In the genomic region with DNA sequence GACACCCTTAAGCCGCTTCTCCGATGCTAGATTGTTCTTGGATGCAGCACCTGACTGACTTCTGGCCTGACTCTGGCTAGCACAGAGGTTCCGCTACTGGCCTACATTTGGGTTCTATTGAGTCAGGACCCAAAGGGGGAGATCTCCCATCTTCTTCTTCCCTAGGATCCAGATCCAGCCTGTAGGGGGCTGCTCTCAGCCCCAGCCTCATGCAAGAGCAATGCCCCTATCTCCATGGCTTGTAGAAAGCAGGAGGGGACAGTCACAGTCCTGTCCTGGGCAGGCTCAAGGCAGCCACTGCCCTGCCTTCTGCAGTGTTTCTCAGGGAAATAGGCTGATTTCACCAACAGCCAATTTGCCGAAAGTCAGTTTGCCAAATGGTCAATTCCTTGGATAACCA, we compare ENCODE assay signal across 19 cellular contexts. TPM values are rescaled to one million over a fixed set of nuclear protein-coding genes. Genes with fewer than 3 reads are reported as not detected.
DNase-seq lines count a peak whose midpoint lies in the region; ATAC-seq, FAIRE-seq and TF ChIP-seq lines count a peak whose summit lies in the region.
"Had no signal": no experiment of that assay in that cellular context is flagged by ENCODE, and none has a peak within 500 bp of the region (broad histone marks: within the 10 kb centered on the region; RNA-seq: fewer than 3 reads in every experiment).

No MANE protein-coding gene starts in this region.

- peaks cover 38% of the 10 kb centered on the region for H4K20me1 ChIP-seq in HepG2 (ENCODE audit: insufficient read depth, low read length)
- H4K20me1 ChIP-seq in OCI-LY3 (ENCODE audit: insufficient read depth, low read length): peaks cover 60% of the 10 kb centered on the region
- peaks cover 28% of the 10 kb centered on the region; the same call in 1 of the 2 replicates for H4K20me1 ChIP-seq in K562 (replicated peaks; ENCODE audit: control insufficient read depth, insufficient read depth, low read length)

- no peak overlapping the region for H4K91ac ChIP-seq in mesenchymal stem cell (ENCODE audit: low read length)

- H3K9me1 ChIP-seq in K562 (ENCODE audit: control insufficient read depth, insufficient read depth, low read length): peaks cover 9% of the 10 kb centered on the region

- H3K18ac ChIP-seq in mesenchymal stem cell (ENCODE audit: low read depth in 1 of 2, low read length in 2 of 2): no peak overlapping the region

- peaks cover 2 to 3% of the 10 kb centered on the region in 2 experiments; a peak in 1 of 5 replicates for H3K36me3 ChIP-seq in HepG2 (replicated peaks in 1 of 2; ENCODE audit: control insufficient read depth in 1 of 2, insufficient read depth in 2 of 2, low read length in 2 of 2)
- H3K36me3 ChIP-seq in right lobe of liver: no peaks in the 10 kb centered on the region
- peaks cover 7% of the 10 kb centered on the region for H3K36me3 ChIP-seq in OCI-LY3 (replicated peaks; ENCODE audit: low read depth, low read length)
- H3K36me3 ChIP-seq in K562 (ENCODE audit: control insufficient read depth, insufficient read depth, low read length): peaks cover 9% of the 10 kb centered on the region; the same call in 2 of the 3 replicates
- H3K36me3 ChIP-seq in mesenchymal stem cell (ENCODE audit: control insufficient read depth in 1 of 2, insufficient read depth in 2 of 2, low read depth in 1 of 2, low read length in 2 of 2): peaks cover 0 to 6% of the 10 kb centered on the region in 2 experiments
- H3K36me3 ChIP-seq: neutrophil, upper lobe of right lung had no signal

- CTCF ChIA-PET in HepG2 (lab: Yijun Ruan, JAX; ENCODE audit: low intra/inter-chr PET ratio, low total read pairs) (no interaction called here), K562 (lab: Yijun Ruan, JAX; ENCODE audit: low intra/inter-chr PET ratio) (no interaction called here)

- no peak overlapping the region for H3K9ac ChIP-seq in HepG2 (ENCODE audit: insufficient read depth, low read depth, low read length)
- no peak overlapping the region for H3K9ac ChIP-seq in OCI-LY3 (ENCODE audit: low read length)
- no peak overlapping the region for H3K9ac ChIP-seq in K562 (ENCODE audit: insufficient read depth in 1 of 2, low read depth in 2 of 2, low read length in 2 of 2)
- no peak overlapping the region for H3K9ac ChIP-seq in mesenchymal stem cell (ENCODE audit: low read length)

- no peak for TF ChIP-seq POLR2A in HepG2 (IDR thresholded peaks at IDR 0.05; ENCODE audit: insufficient read depth in 1 of 2, low read depth in 2 of 2, low read length in 2 of 2)
- no peak for TF ChIP-seq POLR2A in right lobe of liver (IDR thresholded peaks at IDR 0.05)
- TF ChIP-seq POLR2A in K562 (conservative IDR thresholded peaks at IDR 0.05): no peak

- no peak overlapping the region for H4K8ac ChIP-seq in mesenchymal stem cell (ENCODE audit: low read length)

- peak; percentile 9 for DNase-seq in HepG2 (ENCODE audit: low spot score)
- no peak for DNase-seq in right lobe of liver
- peak in 1 of 4 experiments; percentile 15 for DNase-seq in K562 (ENCODE audit: extremely low read depth in 1 of 4, low spot score in 3 of 4)
- no peak for DNase-seq in retinal pigment epithelial cell (ENCODE audit: low read depth)
- DNase-seq in mesenchymal stem cell: no peak
- DNase-seq in DMS53 treated with DMSO at 0.1 percent for 48 hours (lab: John Stamatoyannopoulos, UW; ENCODE audit: unreplicated experiment): no peak
- DNase-seq: DMS79 treated with DMSO at 0.1 percent for 48 hours; glutamatergic neuron; left colon; NCI-H1092 treated with DMSO at 0.1 percent for 48 hours; NCI-H2081 treated with DMSO at 0.1 percent for 48 hours; NCI-H446; stimulated activated CD4-positive, alpha-beta T cell treated with anti-CD3 and anti-CD28 coated beads, Interleukin-4, amount 100 ng/mL, for 1 hour; upper lobe of right lung had no signal

- POLR2A ChIA-PET in HepG2 (lab: Yijun Ruan, JAX) (no interaction called here), K562 (lab: Yijun Ruan, JAX) (interaction anchor here (1.4 kb wide), 1 partner anchor 12 kb away, joined by 6 read pairs; no protein-coding TSS in a partner anchor)

- H2BK120ac ChIP-seq in mesenchymal stem cell (ENCODE audit: low read depth, low read length): no peak overlapping the region

- in situ Hi-C loops in HepG2 (cut with HindIII; ENCODE audit: extremely low pct_ligation_motif_present, low pct_unique_long_range_greater_than_20kb) (no loop called here), K562 (cut with MboI) (no loop called here)

- FAIRE-seq in HepG2 (lab: Jason Lieb, UNC) (no peak), K562 (lab: Jason Lieb, UNC) (no peak)
- FAIRE-seq: H54 had no signal

- H2BK5ac ChIP-seq in mesenchymal stem cell (ENCODE audit: low read depth, low read length, poor library complexity, severe bottlenecking): no peak overlapping the region

- H3K4me2 ChIP-seq in HepG2 (ENCODE audit: low read depth, low read length) (no peak overlapping the region), OCI-LY3 (ENCODE audit: low read length) (no peak overlapping the region), K562 (ENCODE audit: insufficient read depth, low read length) (no peak overlapping the region), mesenchymal stem cell (ENCODE audit: low read length, poor library complexity, severe bottlenecking) (no peak overlapping the region)
- H3K4me2 ChIP-seq: smooth muscle cell had no signal

- peak overlapping the region in 1 of 2 experiments; percentile 19 for H3K14ac ChIP-seq in mesenchymal stem cell (ENCODE audit: low read length in 2 of 2)

- TF ChIP-seq RAD21 in HepG2 (CRISPR knock-in tag; IDR thresholded peaks at IDR 0.05): no peak
- no peak for TF ChIP-seq RAD21 in K562 (CRISPR knock-in tag; conservative IDR thresholded peaks at IDR 0.05 in 1 of 2, IDR thresholded peaks at IDR 0.05 in 1 of 2)

- H2AFZ ChIP-seq in HepG2 (ENCODE audit: low read length) (no peak overlapping the region), OCI-LY3 (ENCODE audit: low read depth, low read length) (no peak overlapping the region), K562 (ENCODE audit: low read depth, low read length) (no peak overlapping the region), mesenchymal stem cell (ENCODE audit: low read depth, low read length) (no peak overlapping the region)

- H3K4me1 ChIP-seq in HepG2 (ENCODE audit: insufficient read depth, low read length) (peaks cover 40% of the 10 kb centered on the region), right lobe of liver (peaks cover 0 to 24% (median 6%) of the 10 kb centered on the region in 4 donors), OCI-LY3 (ENCODE audit: low read length) (peaks cover 10% of the 10 kb centered on the region), K562 (replicated peaks in 1 of 2; ENCODE audit: control insufficient read depth in 2 of 2, insufficient read depth in 2 of 2, low read length in 2 of 2) (peaks cover 8 to 41% of the 10 kb centered on the region in 2 experiments), mesenchymal stem cell (ENCODE audit: control insufficient read depth, insufficient read depth, low read depth, low read length) (peaks cover 8% of the 10 kb centered on the region)

- H3K4me3 ChIP-seq in HepG2 (replicated peaks in 1 of 3; ENCODE audit: insufficient read depth in 1 of 3, low read depth in 2 of 3, low read length in 3 of 3): no peak overlapping the region
- no peak overlapping the region for H3K4me3 ChIP-seq in right lobe of liver
- no peak overlapping the region for H3K4me3 ChIP-seq in OCI-LY3 (ENCODE audit: low read length)
- no peak overlapping the region for H3K4me3 ChIP-seq in K562
- no peak overlapping the region for H3K4me3 ChIP-seq in retinal pigment epithelial cell (ENCODE audit: low read length)
- no peak overlapping the region for H3K4me3 ChIP-seq in mesenchymal stem cell (ENCODE audit: insufficient read depth in 1 of 2, low read depth in 1 of 2, low read length in 2 of 2)
- H3K4me3 ChIP-seq: smooth muscle cell, upper lobe of right lung had no signal

- H2AK5ac ChIP-seq in mesenchymal stem cell (ENCODE audit: low read length, severe bottlenecking): no peak overlapping the region

- H3K27me3 ChIP-seq in HepG2 (ENCODE audit: control insufficient read depth in 1 of 2, insufficient read depth in 2 of 2, low read length in 2 of 2) (no peaks in the 10 kb centered on the region), right lobe of liver (no peaks in the 10 kb centered on the region), OCI-LY3 (ENCODE audit: low read depth, low read length) (no peaks in the 10 kb centered on the region), K562 (ENCODE audit: control insufficient read depth in 2 of 2, insufficient read depth in 2 of 2, low read length in 2 of 2) (no peaks in the 10 kb centered on the region), mesenchymal stem cell (ENCODE audit: control insufficient read depth in 1 of 2, insufficient read depth in 1 of 2, low read length in 2 of 2) (no peaks in the 10 kb centered on the region)
- H3K27me3 ChIP-seq: neutrophil, upper lobe of right lung had no signal

- BruUV-seq in HepG2 (replicated peaks; lab: Mats Ljungman, UMichigan) (no TSS peak), K562 (replicated peaks; lab: Mats Ljungman, UMichigan) (no TSS peak)

- H3K4ac ChIP-seq in mesenchymal stem cell (ENCODE audit: low read depth in 1 of 2, low read length in 2 of 2): no peak overlapping the region

- ATAC-seq in HepG2 (peak; percentile 70), right lobe of liver (no peak), K562 (peak; percentile 27; the same call in 1 of the 3 replicates)
- ATAC-seq: left colon, upper lobe of right lung had no signal

- intact Hi-C loops in HepG2 (cut with micrococcal nuclease; ENCODE audit: unreplicated experiment) (no loop called here), right lobe of liver (cut with DNase I) (no loop called here), K562 (cut with micrococcal nuclease) (no loop called here)

- H3K79me2 ChIP-seq in HepG2 (ENCODE audit: insufficient read depth, low read length) (peaks cover 87% of the 10 kb centered on the region), OCI-LY3 (ENCODE audit: low read length) (peaks cover 97% of the 10 kb centered on the region), K562 (ENCODE audit: control insufficient read depth, insufficient read depth, low read length) (peaks cover 66% of the 10 kb centered on the region)

- 98% methylated on average over 4 of the region's 4 CpGs for WGBS in HepG2 (ENCODE audit: low lambda C conversion rate)
- WGBS in right lobe of liver (ENCODE audit: insufficient coverage, low coverage, low lambda C conversion rate, missing lambda C conversion rate): 100% methylated on average over 1 of the region's 4 CpGs
- whole genome bisulfite sequencing in K562 (ENCODE audit: insufficient coverage, low coverage, missing lambda C conversion rate): 98% methylated on average over 4 of the region's 4 CpGs
- WGBS in mesenchymal stem cell: over 99% methylated on average over 4 of the region's 4 CpGs

- no peak overlapping the region for H3K23ac ChIP-seq in mesenchymal stem cell (ENCODE audit: low read length in 2 of 2)

- H3K9me3 ChIP-seq in HepG2 (ENCODE audit: low read length) (no peaks in the 10 kb centered on the region), right lobe of liver (no peaks in the 10 kb centered on the region), OCI-LY3 (ENCODE audit: insufficient read depth, low read length) (no peaks in the 10 kb centered on the region), K562 (replicated peaks; ENCODE audit: control insufficient read depth, insufficient read depth, low read depth, low read length) (no peaks in the 10 kb centered on the region), mesenchymal stem cell (ENCODE audit: control insufficient read depth, low read length) (no peaks in the 10 kb centered on the region)
- H3K9me3 ChIP-seq: neutrophil, upper lobe of right lung had no signal

- TF ChIP-seq EP300 in HepG2 (IDR thresholded peaks at IDR 0.05; ENCODE audit: low read depth in 2 of 2, low read length in 2 of 2) (no peak), HepG2 (CRISPR knock-in tag; IDR thresholded peaks at IDR 0.05; ENCODE audit: borderline replicate concordance) (no peak), K562 (IDR thresholded peaks at IDR 0.05; ENCODE audit: low read length) (no peak)

- TF ChIP-seq CTCF in HepG2 (CRISPR knock-in tag; IDR thresholded peaks at IDR 0.05): no peak
- no peak for TF ChIP-seq CTCF in right lobe of liver (IDR thresholded peaks at IDR 0.05)
- 0 out of 2 replicates have a peak, but pooled peaks have one; percentile 7 for TF ChIP-seq CTCF in OCI-LY3 (IDR thresholded peaks at IDR 0.05; ENCODE audit: low read depth, low read length)
- TF ChIP-seq CTCF in K562 (IDR thresholded peaks at IDR 0.05 in 2 of 3, conservative IDR thresholded peaks at IDR 0.05 in 1 of 3; ENCODE audit: insufficient read depth in 2 of 3, low read depth in 1 of 3, low read length in 3 of 3): no peak
- TF ChIP-seq CTCF in retinal pigment epithelial cell (conservative IDR thresholded peaks at IDR 0.05; ENCODE audit: low read depth, low read length): peak; percentile 7

- peaks cover 24% of the 10 kb centered on the region for H3K79me1 ChIP-seq in mesenchymal stem cell (replicated peaks; ENCODE audit: low read length, poor library complexity, severe bottlenecking)

- no peak overlapping the region for H2BK12ac ChIP-seq in mesenchymal stem cell (ENCODE audit: low read length in 2 of 2)

- H2BK15ac ChIP-seq in mesenchymal stem cell (ENCODE audit: low read depth, poor library complexity, severe bottlenecking): no peak overlapping the region

- H3K27ac ChIP-seq in HepG2 (ENCODE audit: extremely low read length, insufficient read depth, low read length) (no peak overlapping the region), right lobe of liver (no peak overlapping the region), OCI-LY3 (ENCODE audit: low read length) (no peak overlapping the region), K562 (ENCODE audit: extremely low read depth, low read depth, low read length) (no peak overlapping the region), mesenchymal stem cell (ENCODE audit: low read length, poor library complexity, severe bottlenecking) (no peak overlapping the region)
- H3K27ac ChIP-seq: neutrophil, upper lobe of right lung had no signal

RNA-seq across cellular contexts. Expression of gene ADAR, which starts 6.3 kb away (rescaled TPM):
- 70.8 and 94.6 TPM in 2 replicates for total RNA-seq in HepG2 (2016; rRNA removed; fragmentation: Illumina TruSeq; extraction: Trizol)
- total RNA-seq in HepG2 (2016; cell fraction: cytosol; rRNA removed; fragmentation: Illumina TruSeq; extraction: Trizol; ENCODE audit: low read depth): 9.0 and 11.2 TPM in 2 replicates
- 68.0 and 86.8 TPM in 2 replicates for total RNA-seq in HepG2 (2016; cell fraction: insoluble cytoplasmic fraction; rRNA removed; fragmentation: Illumina TruSeq; extraction: Trizol)
- total RNA-seq in HepG2 (2016; cell fraction: membrane; rRNA removed; fragmentation: Illumina TruSeq; extraction: Trizol): 39.0 and 39.7 TPM in 2 replicates
- total RNA-seq in HepG2 (2016; cell fraction: nucleus; rRNA removed; fragmentation: Illumina TruSeq; extraction: Trizol): 58.4 and 70.1 TPM in 2 replicates
- polyA plus RNA-seq in HepG2 (2011; rRNA removed): 78.6 and 86.2 TPM in 2 replicates
- polyA plus RNA-seq in HepG2 (2011; cell fraction: cytosol; rRNA removed): 50.2 and 58.9 TPM in 2 replicates
- 99.9 and 117 TPM in 2 replicates for polyA plus RNA-seq in HepG2 (2011; cell fraction: nucleus; rRNA removed)
- 46.2 and 48.4 TPM in 2 replicates for polyA plus RNA-seq in HepG2 (2012)
- 2.9 and 3.4 TPM in 2 replicates for polyA plus RNA-seq in HepG2 (2016; cell fraction: cytosol; fragmentation: Illumina TruSeq; extraction: Trizol; ENCODE audit: low read depth)
- polyA plus RNA-seq in HepG2 (2016; cell fraction: insoluble cytoplasmic fraction; fragmentation: Illumina TruSeq; extraction: Trizol; ENCODE audit: low read depth): 65.0 and 73.2 TPM in 2 replicates
- polyA plus RNA-seq in HepG2 (2016; cell fraction: membrane; fragmentation: Illumina TruSeq; extraction: Trizol; ENCODE audit: low read depth): 14.8 and 16.7 TPM in 2 replicates
- 73.4 and 80.3 TPM in 2 replicates for polyA plus RNA-seq in HepG2 (2016; cell fraction: nucleus; fragmentation: Illumina TruSeq; extraction: Trizol; ENCODE audit: insufficient read depth, low read depth)
- 183 and 405 TPM in 2 replicates for polyA minus RNA-seq in HepG2 (2011; rRNA and poly(A)+ RNA removed; ENCODE audit: low replicate concordance)
- 60.8 and 69.1 TPM in 2 replicates for polyA minus RNA-seq in HepG2 (2011; cell fraction: cytosol; rRNA and poly(A)+ RNA removed)
- 94.0 and 140 TPM in 2 replicates for polyA minus RNA-seq in HepG2 (2011; cell fraction: nucleus; rRNA and poly(A)+ RNA removed)
- total RNA-seq in right lobe of liver: 100 to 1,000 TPM in 1 of 6 experiments, 10 to 100 TPM in 5; 69.9 to 105 (median 78.7) TPM
- total RNA-seq in K562 (2011; cell fraction: chromatin; rRNA removed; ENCODE audit: low replicate concordance): 167 and 223 TPM in 2 replicates
- total RNA-seq in K562 (2011; cell fraction: nucleolus; rRNA removed): 128 and 132 TPM in 2 replicates
- 127 and 128 TPM in 2 replicates for total RNA-seq in K562 (2011; cell fraction: nucleoplasm; rRNA removed)
- 48.0 and 53.6 TPM in 2 replicates for total RNA-seq in K562 (2014; rRNA removed)
- total RNA-seq in K562 (2014; rRNA removed; fragmentation: Illumina TruSeq; extraction: Trizol): 60.2 and 63.6 TPM in 2 replicates
- 66.2 and 68.0 TPM in 2 replicates for total RNA-seq in K562 (2015; rRNA removed; fragmentation: Illumina TruSeq; extraction: Trizol)
- total RNA-seq in K562 (2021): 94.2 and 96.9 TPM in 2 replicates
- 117 and 123 TPM in 2 replicates for polyA plus RNA-seq in K562 (2011; rRNA removed)
- polyA plus RNA-seq in K562 (2011; cell fraction: cytosol; rRNA removed): 62.0 and 83.9 TPM in 2 replicates
- 176 and 229 TPM in 2 replicates for polyA plus RNA-seq in K562 (2011; cell fraction: nucleus; rRNA removed)
- polyA plus RNA-seq in K562 (2012): 45.6 and 52.9 TPM in 2 replicates
- 67.0 and 75.9 TPM in 2 replicates for polyA plus RNA-seq in K562 (2014; fragmentation: Illumina TruSeq; extraction: Trizol)
- polyA plus RNA-seq in K562 (2014; fragmentation: Nextera tagmentation; extraction: Ambion mirVana): 10 to 100 TPM; 30.1 to 41.2 TPM
- polyA plus RNA-seq in K562 (2014; rRNA removed): 46.3 and 51.3 TPM in 2 replicates
- polyA minus RNA-seq in K562 (2011; rRNA and poly(A)+ RNA removed): 157 and 202 TPM in 2 replicates
- polyA minus RNA-seq in K562 (2011; cell fraction: cytosol; rRNA and poly(A)+ RNA removed): 61.0 and 68.0 TPM in 2 replicates
- 58.7 and 108 TPM in 2 replicates for polyA minus RNA-seq in K562 (2011; cell fraction: nucleus; rRNA and poly(A)+ RNA removed)
- 93.5 TPM for polyA plus RNA-seq in mesenchymal stem cell (2013, experiment 1 of 2)
- 91.9 TPM for polyA plus RNA-seq in mesenchymal stem cell (2013, experiment 2 of 2)

RNA-seq across cellular contexts. Expression of gene CHRNB2, which starts 46.7 kb away (rescaled TPM):
- total RNA-seq in HepG2 (2016; rRNA removed; fragmentation: Illumina TruSeq; extraction: Trizol) (0.07 TPM in 1 of 2 replicates, not detected in the other), right lobe of liver (under 1 TPM in 1 of 6 experiments, not detected in 5; 0.07 TPM), K562 (2014; rRNA removed) (not detected in 2 replicates), K562 (2014; rRNA removed; fragmentation: Illumina TruSeq; extraction: Trizol) (not detected in 2 replicates), K562 (2015; rRNA removed; fragmentation: Illumina TruSeq; extraction: Trizol) (not detected in 2 replicates), K562 (2021) (not detected in 2 replicates)
- total RNA-seq in HepG2 (2016; cell fraction: cytosol; rRNA removed; fragmentation: Illumina TruSeq; extraction: Trizol; ENCODE audit: low read depth): not detected in 2 replicates
- total RNA-seq in HepG2 (2016; cell fraction: insoluble cytoplasmic fraction; rRNA removed; fragmentation: Illumina TruSeq; extraction: Trizol): 0.06 TPM in 1 of 2 replicates, not detected in the other
- not detected in 2 replicates for total RNA-seq in HepG2 (2016; cell fraction: membrane; rRNA removed; fragmentation: Illumina TruSeq; extraction: Trizol)
- 0.19 TPM in 1 of 2 replicates, not detected in the other for total RNA-seq in HepG2 (2016; cell fraction: nucleus; rRNA removed; fragmentation: Illumina TruSeq; extraction: Trizol)
- polyA plus RNA-seq in HepG2 (2011; rRNA removed) (0.03 and 0.07 TPM in 2 replicates), K562 (2011; rRNA removed) (not detected in 2 replicates), K562 (2014; fragmentation: Illumina TruSeq; extraction: Trizol) (not detected in 2 replicates), K562 (2014; fragmentation: Nextera tagmentation; extraction: Ambion mirVana) (under 1 TPM in 1 of 2 experiments, not detected in 1; 0.01 TPM), K562 (2014; rRNA removed) (not detected in 2 replicates)
- 0.01 TPM in 1 of 2 replicates, not detected in the other for polyA plus RNA-seq in HepG2 (2011; cell fraction: cytosol; rRNA removed)
- 0.07 and 0.18 TPM in 2 replicates for polyA plus RNA-seq in HepG2 (2011; cell fraction: nucleus; rRNA removed)
- 0.04 and 0.07 TPM in 2 replicates for polyA plus RNA-seq in HepG2 (2012)
- polyA plus RNA-seq in HepG2 (2016; cell fraction: cytosol; fragmentation: Illumina TruSeq; extraction: Trizol; ENCODE audit: low read depth): not detected in 2 replicates
- not detected in 2 replicates for polyA plus RNA-seq in HepG2 (2016; cell fraction: insoluble cytoplasmic fraction; fragmentation: Illumina TruSeq; extraction: Trizol; ENCODE audit: low read depth)
- polyA plus RNA-seq in HepG2 (2016; cell fraction: membrane; fragmentation: Illumina TruSeq; extraction: Trizol; ENCODE audit: low read depth): not detected in 2 replicates
- 0.26 TPM in 1 of 2 replicates, not detected in the other for polyA plus RNA-seq in HepG2 (2016; cell fraction: nucleus; fragmentation: Illumina TruSeq; extraction: Trizol; ENCODE audit: insufficient read depth, low read depth)
- polyA minus RNA-seq in HepG2 (2011; rRNA and poly(A)+ RNA removed; ENCODE audit: low replicate concordance): 0.21 and 0.24 TPM in 2 replicates
- not detected in 2 replicates for polyA minus RNA-seq in HepG2 (2011; cell fraction: cytosol; rRNA and poly(A)+ RNA removed)
- polyA minus RNA-seq in HepG2 (2011; cell fraction: nucleus; rRNA and poly(A)+ RNA removed): 0.12 and 0.13 TPM in 2 replicates
- total RNA-seq in K562 (2011; cell fraction: chromatin; rRNA removed; ENCODE audit: low replicate concordance): not detected in 2 replicates
- not detected in 2 replicates for total RNA-seq in K562 (2011; cell fraction: nucleolus; rRNA removed)
- not detected in 2 replicates for total RNA-seq in K562 (2011; cell fraction: nucleoplasm; rRNA removed)
- polyA plus RNA-seq in K562 (2011; cell fraction: cytosol; rRNA removed): not detected in 2 replicates
- polyA plus RNA-seq in K562 (2011; cell fraction: nucleus; rRNA removed): not detected in 2 replicates
- 0.03 and 0.07 TPM in 2 replicates for polyA plus RNA-seq in K562 (2012)
- polyA minus RNA-seq in K562 (2011; rRNA and poly(A)+ RNA removed): not detected in 2 replicates
- polyA minus RNA-seq in K562 (2011; cell fraction: cytosol; rRNA and poly(A)+ RNA removed): not detected in 2 replicates
- 0.11 TPM in 1 of 2 replicates, not detected in the other for polyA minus RNA-seq in K562 (2011; cell fraction: nucleus; rRNA and poly(A)+ RNA removed)
- polyA plus RNA-seq in mesenchymal stem cell (2013, experiment 1 of 2): not detected
- polyA plus RNA-seq in mesenchymal stem cell (2013, experiment 2 of 2): 0.01 TPM
- total RNA-seq: smooth muscle cell; T-helper 2 cell treated with Interferon-gamma antibody and Interleukin-4, amounts not matched to agents 100 ng/mL and 5 ng/mL, for 36 hours; upper lobe of right lung had no signal
- polyA plus RNA-seq: smooth muscle cell had no signal

RNA-seq across cellular contexts. Expression of gene UBE2Q1, which starts 55.8 kb away (rescaled TPM):
- total RNA-seq in HepG2 (2016; rRNA removed; fragmentation: Illumina TruSeq; extraction: Trizol) (37.9 and 41.7 TPM in 2 replicates), right lobe of liver (10 to 100 TPM; 23.6 to 48.6 (median 33.1) TPM), K562 (2014; rRNA removed) (21.6 and 25.2 TPM in 2 replicates), K562 (2014; rRNA removed; fragmentation: Illumina TruSeq; extraction: Trizol) (28.5 and 32.1 TPM in 2 replicates), K562 (2015; rRNA removed; fragmentation: Illumina TruSeq; extraction: Trizol) (31.6 and 33.2 TPM in 2 replicates), K562 (2021) (58.8 and 62.4 TPM in 2 replicates)
- total RNA-seq in HepG2 (2016; cell fraction: cytosol; rRNA removed; fragmentation: Illumina TruSeq; extraction: Trizol; ENCODE audit: low read depth): 25.3 and 28.6 TPM in 2 replicates
- 30.4 and 39.8 TPM in 2 replicates for total RNA-seq in HepG2 (2016; cell fraction: insoluble cytoplasmic fraction; rRNA removed; fragmentation: Illumina TruSeq; extraction: Trizol)
- 62.1 and 67.2 TPM in 2 replicates for total RNA-seq in HepG2 (2016; cell fraction: membrane; rRNA removed; fragmentation: Illumina TruSeq; extraction: Trizol)
- 22.1 and 39.3 TPM in 2 replicates for total RNA-seq in HepG2 (2016; cell fraction: nucleus; rRNA removed; fragmentation: Illumina TruSeq; extraction: Trizol)
- polyA plus RNA-seq in HepG2 (2011; rRNA removed) (11.7 and 12.0 TPM in 2 replicates), K562 (2011; rRNA removed) (14.2 and 17.7 TPM in 2 replicates), K562 (2014; fragmentation: Illumina TruSeq; extraction: Trizol) (39.0 and 48.3 TPM in 2 replicates), K562 (2014; fragmentation: Nextera tagmentation; extraction: Ambion mirVana) (10 to 100 TPM in 1 of 2 experiments, 1 to 10 TPM in 1; 8.0 to 10.6 TPM), K562 (2014; rRNA removed) (17.9 and 27.6 TPM in 2 replicates)
- polyA plus RNA-seq in HepG2 (2011; cell fraction: cytosol; rRNA removed): 8.0 and 9.6 TPM in 2 replicates
- polyA plus RNA-seq in HepG2 (2011; cell fraction: nucleus; rRNA removed): 14.6 and 16.1 TPM in 2 replicates
- polyA plus RNA-seq in HepG2 (2012): 38.7 and 55.5 TPM in 2 replicates
- 54.7 and 56.1 TPM in 2 replicates for polyA plus RNA-seq in HepG2 (2016; cell fraction: cytosol; fragmentation: Illumina TruSeq; extraction: Trizol; ENCODE audit: low read depth)
- 55.4 and 68.5 TPM in 2 replicates for polyA plus RNA-seq in HepG2 (2016; cell fraction: insoluble cytoplasmic fraction; fragmentation: Illumina TruSeq; extraction: Trizol; ENCODE audit: low read depth)
- 93.4 and 96.6 TPM in 2 replicates for polyA plus RNA-seq in HepG2 (2016; cell fraction: membrane; fragmentation: Illumina TruSeq; extraction: Trizol; ENCODE audit: low read depth)
- 82.9 and 88.0 TPM in 2 replicates for polyA plus RNA-seq in HepG2 (2016; cell fraction: nucleus; fragmentation: Illumina TruSeq; extraction: Trizol; ENCODE audit: insufficient read depth, low read depth)
- 7.3 and 19.3 TPM in 2 replicates for polyA minus RNA-seq in HepG2 (2011; rRNA and poly(A)+ RNA removed; ENCODE audit: low replicate concordance)
- 8.6 and 10.4 TPM in 2 replicates for polyA minus RNA-seq in HepG2 (2011; cell fraction: cytosol; rRNA and poly(A)+ RNA removed)
- 10.8 and 15.2 TPM in 2 replicates for polyA minus RNA-seq in HepG2 (2011; cell fraction: nucleus; rRNA and poly(A)+ RNA removed)
- total RNA-seq in K562 (2011; cell fraction: chromatin; rRNA removed; ENCODE audit: low replicate concordance): 32.4 and 54.0 TPM in 2 replicates
- total RNA-seq in K562 (2011; cell fraction: nucleolus; rRNA removed): 26.2 and 28.7 TPM in 2 replicates
- 24.3 and 36.3 TPM in 2 replicates for total RNA-seq in K562 (2011; cell fraction: nucleoplasm; rRNA removed)
- polyA plus RNA-seq in K562 (2011; cell fraction: cytosol; rRNA removed): 5.4 and 7.9 TPM in 2 replicates
- 33.8 and 37.6 TPM in 2 replicates for polyA plus RNA-seq in K562 (2011; cell fraction: nucleus; rRNA removed)
- polyA plus RNA-seq in K562 (2012): 43.5 and 51.3 TPM in 2 replicates
- polyA minus RNA-seq in K562 (2011; rRNA and poly(A)+ RNA removed): 8.3 and 8.9 TPM in 2 replicates
- polyA minus RNA-seq in K562 (2011; cell fraction: cytosol; rRNA and poly(A)+ RNA removed): 12.8 and 15.7 TPM in 2 replicates
- polyA minus RNA-seq in K562 (2011; cell fraction: nucleus; rRNA and poly(A)+ RNA removed): 12.1 and 22.4 TPM in 2 replicates
- polyA plus RNA-seq in mesenchymal stem cell (2013, experiment 1 of 2): 51.6 TPM
- polyA plus RNA-seq in mesenchymal stem cell (2013, experiment 2 of 2): 50.8 TPM

Comparison
In these comparisons a context has a peak if more than half of its experiments do, and no peak if none do; other contexts are left out.
1. ATAC-seq: peak in HepG2 (single experiment) and K562 (single experiment); none in right lobe of liver (0 of 4).
2. CTCF ChIP-seq: peak in OCI-LY3 (single experiment) and retinal pigment epithelial cell (single experiment); none in HepG2 (single experiment), right lobe of liver (0 of 4) and K562 (0 of 3).